ENCODE assay signal across 8 cellular contexts in genomic region chr15:89654311-89654761, GRCh38. TPM values are rescaled to one million over a fixed set of nuclear protein-coding genes. Genes with fewer than 3 reads are reported as not detected.
A peak's percentile ranks its signal among the peaks of the same experiment; 100 is the strongest.
DNase-seq lines count a peak whose midpoint lies in the region; FAIRE-seq and TF ChIP-seq lines count a peak whose summit lies in the region.

No MANE protein-coding gene starts in this region.

- peaks cover 9% of the 10 kb centered on the region for H3K27me3 Mint-ChIP-seq in glutamatergic neuron (ENCODE audit: unreplicated experiment)

- no peak for FAIRE-seq in H54 (lab: Jason Lieb, UNC)

- TF ChIP-seq CTCF in VCaP (conservative IDR thresholded peaks at IDR 0.05) (no peak), glutamatergic neuron (IDR thresholded peaks at IDR 0.05; ENCODE audit: partially characterized antibody, unreplicated experiment) (no peak), GM13977 (IDR thresholded peaks at IDR 0.05; ENCODE audit: extremely low read depth, insufficient read depth, missing control alignments) (no peak)

- peaks cover 5% of the 10 kb centered on the region for H3K4me1 Mint-ChIP-seq in glutamatergic neuron (ENCODE audit: low read depth, unreplicated experiment)

- no peak for TF ChIP-seq POLR2A in H54 (IDR thresholded peaks at IDR 0.05; ENCODE audit: low read depth, low read length)

- no peak overlapping the region for H3K27ac Mint-ChIP-seq in glutamatergic neuron (ENCODE audit: unreplicated experiment)

- DNase-seq in H54 (ENCODE audit: insufficient read length, low spot score) (peak; percentile 59), glutamatergic neuron (no peak), NCI-H345 (lab: John Stamatoyannopoulos, UW) (no peak), NCI-H2196 (lab: John Stamatoyannopoulos, UW; ENCODE audit: unreplicated experiment) (no peak), GM13977 (ENCODE audit: low spot score) (no peak)
- DNase-seq in stimulated activated CD4-positive, alpha-beta T cell treated with anti-CD3 and anti-CD28 coated beads, Interleukin-4, amount 100 ng/mL, for 24 hours: no peak

- H3K36me3 Mint-ChIP-seq in glutamatergic neuron (ENCODE audit: unreplicated experiment): peaks cover 4% of the 10 kb centered on the region

- H3K9me3 Mint-ChIP-seq in glutamatergic neuron (ENCODE audit: unreplicated experiment): peaks cover 12% of the 10 kb centered on the region

- peak overlapping the region; percentile 37 to 71 (median 57) for H3K4me3 ChIP-seq in skin epidermis

- H3K4me3 Mint-ChIP-seq in glutamatergic neuron (ENCODE audit: unreplicated experiment): peak overlapping the region; percentile 79

- in situ Hi-C loops in GM13977 (cut with MboI; ENCODE audit: low pct_unique_long_range_greater_than_20kb, low sequenced_read_pairs, unreplicated experiment): no loop called here

- H3K27ac ChIP-seq in VCaP (peak overlapping the region; percentile 82), skin epidermis (peak overlapping the region in 7 of 21 experiments; percentile 39 to 79 (median 70))

RNA-seq across cellular contexts. Expression of gene KIF7, which starts 0.9 kb away (rescaled TPM):
- total RNA-seq in glutamatergic neuron (ENCODE audit: unreplicated experiment): 9.3 TPM

RNA-seq across cellular contexts. Expression of gene PLIN1, which starts 24.8 kb away (rescaled TPM):
- total RNA-seq in glutamatergic neuron (ENCODE audit: unreplicated experiment): not detected

RNA-seq across cellular contexts. Expression of gene PEX11A, which starts 36.2 kb away (rescaled TPM):
- 1.1 TPM for total RNA-seq in glutamatergic neuron (ENCODE audit: unreplicated experiment)

RNA-seq across cellular contexts. Expression of gene WDR93, which starts 36.3 kb away (rescaled TPM):
- total RNA-seq in glutamatergic neuron (ENCODE audit: unreplicated experiment): not detected
